ENCODE assay signal across 8 cellular contexts in genomic region chrX:130402211-130402684, GRCh38. TPM values are rescaled to one million over a fixed set of nuclear protein-coding genes. Genes with fewer than 3 reads are reported as not detected.
DNase-seq lines count a peak whose midpoint lies in the region; ATAC-seq and TF ChIP-seq lines count a peak whose summit lies in the region.

No MANE protein-coding gene starts in this region.

- H3K9ac ChIP-seq in HUES48 (ENCODE audit: low read depth, low read length) = peak overlapping the region; percentile 51
- peak overlapping the region; percentile 61 for H3K9ac ChIP-seq in mammary epithelial cell (ENCODE audit: insufficient read depth, low read length)

- intact Hi-C loops in mammary epithelial cell (cut with micrococcal nuclease) = no loop called here

- H3K4me2 ChIP-seq in mammary epithelial cell (ENCODE audit: insufficient read depth, low read depth, low read length) = peak overlapping the region; percentile 75

- CTCF ChIA-PET in mammary epithelial cell (lab: Charles Lee; ENCODE audit: low non-redundant PET) = no interaction called here

- H3K79me2 ChIP-seq in mammary epithelial cell (ENCODE audit: insufficient read depth, low read length) = peaks cover 31% of the 10 kb centered on the region

- no peaks in the 10 kb centered on the region for H4K20me1 ChIP-seq in mammary epithelial cell (ENCODE audit: insufficient read depth, low read length)

- 43% methylated on average over 7 of the region's 13 CpGs for WGBS in mammary epithelial cell (ENCODE audit: low coverage, missing lambda C conversion rate)

- TSS peak; percentile 33 for BruUV-seq in mammary epithelial cell (replicated peaks; lab: Mats Ljungman, UMichigan)

- ATAC-seq in HG03342 (IDR thresholded peaks at IDR 0.05; ENCODE audit: unreplicated experiment) (no peak), GM19351 (IDR thresholded peaks at IDR 0.05; ENCODE audit: unreplicated experiment) (no peak), HG03432 (IDR thresholded peaks at IDR 0.05; ENCODE audit: unreplicated experiment) (no peak), HG03280 (IDR thresholded peaks at IDR 0.05; ENCODE audit: unreplicated experiment) (no peak)

- TF ChIP-seq CTCF in AG09309 (IDR thresholded peaks at IDR 0.05; ENCODE audit: control insufficient read depth, insufficient read depth, low read depth, low read length, missing control alignments) (no peak), mammary epithelial cell (conservative IDR thresholded peaks at IDR 0.05 in 1 of 2, IDR thresholded peaks at IDR 0.05 in 1 of 2; ENCODE audit: extremely low read depth in 1 of 2, insufficient read depth in 1 of 2, low read depth in 1 of 2, low read length in 2 of 2) (no peak)

- DNase-seq in AG09309 (ENCODE audit: low read depth) = no peak
- no peak for DNase-seq in mammary epithelial cell

- dilution Hi-C loops in mammary epithelial cell (cut with HindIII; ENCODE audit: low sequenced_read_pairs) = no loop called here

- H3K4me1 ChIP-seq in HUES48 (ENCODE audit: control insufficient read depth, insufficient read depth, low read length) (no peaks in the 10 kb centered on the region), mammary epithelial cell (ENCODE audit: insufficient read depth, low read length) (no peaks in the 10 kb centered on the region), muscle layer of duodenum (ENCODE audit: control insufficient read depth in 1 of 2, insufficient read depth in 2 of 2, low read length in 2 of 2) (peaks cover 0 to 15% of the 10 kb centered on the region in 2 donors)

- H3K27ac ChIP-seq in HUES48 (ENCODE audit: low read depth, low read length) = peak overlapping the region; percentile 73
- H3K27ac ChIP-seq in mammary epithelial cell (ENCODE audit: insufficient read depth, low read depth, low read length) = peak overlapping the region; percentile 41
- peak overlapping the region; percentile 51 for H3K27ac ChIP-seq in muscle layer of duodenum (ENCODE audit: low read length)

- peak overlapping the region; percentile 86 for H2AFZ ChIP-seq in mammary epithelial cell (ENCODE audit: low read depth, low read length)

- H3K9me3 ChIP-seq in HUES48 (ENCODE audit: control insufficient read depth, insufficient read depth, low read length) (no peaks in the 10 kb centered on the region), mammary epithelial cell (replicated peaks; ENCODE audit: insufficient read depth, low read length) (no peaks in the 10 kb centered on the region), muscle layer of duodenum (ENCODE audit: control insufficient read depth in 1 of 2, low read length in 2 of 2) (no peaks in the 10 kb centered on the region)

- in situ Hi-C loops in mammary epithelial cell (cut with MboI; ENCODE audit: low sequenced_read_pairs in 2 of 2) = no loop called here

- H3K27me3 ChIP-seq in HUES48 (ENCODE audit: control insufficient read depth, insufficient read depth, low read length) (peaks cover 20% of the 10 kb centered on the region), mammary epithelial cell (ENCODE audit: insufficient read depth, low read length) (no peaks in the 10 kb centered on the region), muscle layer of duodenum (ENCODE audit: low read depth, low read length) (no peaks in the 10 kb centered on the region)

- H3K36me3 ChIP-seq in HUES48 (ENCODE audit: control insufficient read depth, insufficient read depth, low read length) (peaks cover 22% of the 10 kb centered on the region), mammary epithelial cell (ENCODE audit: insufficient read depth, low read length) (peaks cover 2% of the 10 kb centered on the region), muscle layer of duodenum (ENCODE audit: control insufficient read depth in 1 of 2, insufficient read depth in 2 of 2, low read length in 2 of 2) (peaks cover 3 to 10% of the 10 kb centered on the region in 2 donors)

- H3K4me3 ChIP-seq in AG09309 (ENCODE audit: control insufficient read depth, low read depth, low read length) (peak overlapping the region; percentile 86), HUES48 (ENCODE audit: low read depth, low read length) (peak overlapping the region; percentile 94), mammary epithelial cell (replicated peaks in 1 of 3; ENCODE audit: insufficient read depth in 1 of 3, low read depth in 2 of 3, low read length in 3 of 3) (peak overlapping the region; percentile 61 to 82 (median 73)), muscle layer of duodenum (ENCODE audit: low read depth in 1 of 2, low read length in 2 of 2) (peak overlapping the region; percentile 75 to 90)

RNA-seq across cellular contexts. Expression of gene RBMX2, which starts 0.5 kb away (rescaled TPM):
- 10 to 100 TPM; 14.8 to 27.5 TPM for total RNA-seq in mammary epithelial cell
- 15.5 TPM for polyA plus RNA-seq in mammary epithelial cell
- 3.6 TPM for polyA minus RNA-seq in mammary epithelial cell

RNA-seq across cellular contexts. Expression of gene GPR119, which starts 16.8 kb away (rescaled TPM):
- total RNA-seq in mammary epithelial cell = not detected
- polyA plus RNA-seq in mammary epithelial cell = not detected
- not detected for polyA minus RNA-seq in mammary epithelial cell
